10 cellular contexts compared by ENCODE assay signal in genomic region chr5:83026930-83027687, GRCh38. TPM values are rescaled to one million over a fixed set of nuclear protein-coding genes. Genes with fewer than 3 reads are reported as not detected.
DNase-seq lines count a peak whose midpoint lies in the region; ATAC-seq and TF ChIP-seq lines count a peak whose summit lies in the region.
"Had no signal": no experiment of that assay in that cellular context is flagged by ENCODE, and none has a peak within 500 bp of the region (broad histone marks: within the 10 kb centered on the region; RNA-seq: fewer than 3 reads in every experiment).

No MANE protein-coding gene starts in this region.

- peak; percentile 53 for ATAC-seq in GM19023 (IDR thresholded peaks at IDR 0.05; ENCODE audit: unreplicated experiment)
- ATAC-seq in HG02852 (IDR thresholded peaks at IDR 0.05; ENCODE audit: unreplicated experiment) = peak; percentile 95
- ATAC-seq: activated T-cell treated with anti-CD3 and anti-CD28 coated beads, Interleukin-2, amount 50 U/mL, for 72 hours had no signal

- no peak overlapping the region for H3K27ac ChIP-seq in WERI-Rb-1
- H3K27ac ChIP-seq in substantia nigra (ENCODE audit: low read depth, low read length, poor library complexity, severe bottlenecking) = no peak overlapping the region

- no peaks in the 10 kb centered on the region for H3K27me3 ChIP-seq in WERI-Rb-1 (ENCODE audit: insufficient read depth, low read depth, severe bottlenecking)

- no peaks in the 10 kb centered on the region for H3K36me3 ChIP-seq in WERI-Rb-1

- H3K9me3 ChIP-seq in WERI-Rb-1 (ENCODE audit: severe bottlenecking) = no peaks in the 10 kb centered on the region

- no peak overlapping the region for H3K4me3 ChIP-seq in WERI-Rb-1 (ENCODE audit: low read depth, low read length)

- DNase-seq in NOMO-1 (lab: John Stamatoyannopoulos, UW; ENCODE audit: unreplicated experiment in 2 of 2) = peak; percentile 28 to 89
- DNase-seq in myocyte (ENCODE audit: low read depth) = peak; percentile 11
- no peak for DNase-seq in nucleus accumbens (lab: John Stamatoyannopoulos, UW)
- DNase-seq in WERI-Rb-1 = no peak
- no peak for DNase-seq in NCI-H446 (lab: John Stamatoyannopoulos, UW)
- DNase-seq in substantia nigra (lab: John Stamatoyannopoulos, UW) = no peak
- DNase-seq: activated T-cell treated with anti-CD3 and anti-CD28 coated beads, Interleukin-2, amount 50 U/mL, for 72 hours; NCI-H524 had no signal

- no peak for TF ChIP-seq CTCF in WERI-Rb-1 (IDR thresholded peaks at IDR 0.05; ENCODE audit: low read depth, low read length)

RNA-seq across cellular contexts. Expression of gene TMEM167A, which starts 50.1 kb away (rescaled TPM):
- 64.5 and 72.7 TPM in 2 replicates for total RNA-seq in myocyte
- 67.2 TPM for polyA plus RNA-seq in myocyte (2012)

RNA-seq across cellular contexts. Expression of gene XRCC4, which starts 50.2 kb away (rescaled TPM):
- total RNA-seq in myocyte = 26.5 and 27.0 TPM in 2 replicates
- polyA plus RNA-seq in myocyte (2012) = 41.4 TPM

Comparison
In these comparisons a context has a peak if more than half of its experiments do, and no peak if none do; other contexts are left out.
1. DNase-seq: peak in NOMO-1 (2 of 2) and myocyte (single experiment); none in nucleus accumbens (0 of 56), WERI-Rb-1 (single experiment), NCI-H446 (0 of 2) and substantia nigra (0 of 49).